26 cellular contexts compared by ENCODE assay signal in the genomic region with DNA sequence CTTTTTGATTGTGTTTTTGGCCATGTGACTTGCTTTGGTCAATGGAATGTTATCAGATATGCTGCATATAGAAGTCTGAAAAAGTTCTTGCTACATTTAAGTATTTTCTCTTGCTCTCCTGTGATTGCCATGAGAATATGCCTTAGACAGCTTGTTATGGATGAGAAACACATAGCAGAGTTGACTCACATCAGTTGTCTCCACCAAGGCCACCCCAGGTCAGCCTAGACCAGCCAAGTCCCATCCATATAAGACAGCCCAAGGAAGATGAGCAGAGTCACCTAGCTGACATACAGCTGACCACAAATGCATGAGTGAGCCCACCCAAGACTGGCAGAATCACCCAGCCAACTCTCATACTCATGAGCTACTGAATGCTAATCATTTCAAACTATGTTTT.
DNase-seq lines count a peak whose midpoint lies in the region; ATAC-seq and TF ChIP-seq lines count a peak whose summit lies in the region.
"Had no signal": no experiment of that assay in that cellular context is flagged by ENCODE, and none has a peak within 500 bp of the region (broad histone marks: within the 10 kb centered on the region; RNA-seq: fewer than 3 reads in every experiment).

No MANE protein-coding gene starts in this region.

- H3K27ac Mint-ChIP-seq in activated CD8-positive, alpha-beta memory T cell treated with anti-CD3 and anti-CD28 coated beads, Interleukin-2, amount 10 ng/mL, durations not matched to agents 7 days and 5 days: no peak overlapping the region
- H3K27ac Mint-ChIP-seq in nephron progenitor cell: no peak overlapping the region
- H3K27ac Mint-ChIP-seq: CD4-positive, alpha-beta memory T cell had no signal

- H3K4me3 ChIP-seq in brain microvascular endothelial cell (ENCODE audit: low read depth, low read length): no peak overlapping the region
- H3K4me3 ChIP-seq: A549, GM12878, MG63, SJSA1 had no signal

- no peaks in the 10 kb centered on the region for H3K4me1 Mint-ChIP-seq in activated CD8-positive, alpha-beta memory T cell treated with anti-CD3 and anti-CD28 coated beads, Interleukin-2, amount 10 ng/mL, durations not matched to agents 7 days and 5 days
- H3K4me1 Mint-ChIP-seq in nephron progenitor cell: no peaks in the 10 kb centered on the region
- H3K4me1 Mint-ChIP-seq: CD4-positive, alpha-beta memory T cell had no signal

- ATAC-seq in left lobe of liver: no peak
- ATAC-seq in activated CD8-positive, alpha-beta memory T cell treated with anti-CD3 and anti-CD28 coated beads, Interleukin-2, amount 10 ng/mL, durations not matched to agents 7 days and 5 days: no peak
- ATAC-seq: A549, GM12878, PC-3 had no signal

- no peak for TF ChIP-seq CTCF in brain microvascular endothelial cell (IDR thresholded peaks at IDR 0.05; ENCODE audit: low read depth, low read length, missing control alignments)
- no peak for TF ChIP-seq CTCF in nephron progenitor cell (IDR thresholded peaks at IDR 0.05)

- no peaks in the 10 kb centered on the region for H3K27me3 ChIP-seq in brain microvascular endothelial cell (replicated peaks)
- H3K27me3 ChIP-seq: MG63, SJSA1 had no signal

- no peak overlapping the region for H3K27ac ChIP-seq in brain microvascular endothelial cell
- H3K27ac ChIP-seq: A549, SJSA1 had no signal

- CTCF ChIA-PET in activated CD8-positive, alpha-beta memory T cell treated with anti-CD3 and anti-CD28 coated beads, Interleukin-2, amount 10 ng/mL, durations not matched to agents 7 days and 5 days (lab: Charles Lee): no interaction called here

- in situ Hi-C loops in brain microvascular endothelial cell (cut with HindIII; ENCODE audit: low pct_ligation_motif_present, low sequenced_read_pairs): no loop called here

- DNase-seq in HT1080 (ENCODE audit: low read depth) (peak; percentile 18), brain microvascular endothelial cell (peak; percentile 17), kidney tubule cell (ENCODE audit: low spot score) (peak; percentile 60), left lobe of liver (ENCODE audit: low spot score) (no peak), nephron progenitor cell (no peak), NCI-H1694 (lab: John Stamatoyannopoulos, UW) (no peak)
- DNase-seq in activated CD8-positive, alpha-beta memory T cell treated with anti-CD3 and anti-CD28 coated beads, Interleukin-2, amount 10 ng/mL, durations not matched to agents 7 days and 5 days: no peak
- DNase-seq: C1 segment of cervical spinal cord; CD4-positive, alpha-beta memory T cell; COR-L47; DMS53; GDM1; KG1; MG63; NCI-H1105 treated with DMSO at 0.1 percent for 48 hours; NCI-H146; NCI-H2029; NCI-H446; NCI-H524 treated with DMSO at 0.1 percent for 48 hours; NCI-H774; PC-3; Right ventricle myocardium superior; RPMI8226 had no signal

- H3K36me3 Mint-ChIP-seq in activated CD8-positive, alpha-beta memory T cell treated with anti-CD3 and anti-CD28 coated beads, Interleukin-2, amount 10 ng/mL, durations not matched to agents 7 days and 5 days: no peaks in the 10 kb centered on the region
- no peaks in the 10 kb centered on the region for H3K36me3 Mint-ChIP-seq in nephron progenitor cell (ENCODE audit: low read depth)
- H3K36me3 Mint-ChIP-seq: CD4-positive, alpha-beta memory T cell had no signal

- no peaks in the 10 kb centered on the region for H3K36me3 ChIP-seq in brain microvascular endothelial cell (replicated peaks)
- H3K36me3 ChIP-seq: MG63, SJSA1 had no signal

- no peak overlapping the region for H3K4me3 Mint-ChIP-seq in activated CD8-positive, alpha-beta memory T cell treated with anti-CD3 and anti-CD28 coated beads, Interleukin-2, amount 10 ng/mL, durations not matched to agents 7 days and 5 days
- no peak overlapping the region for H3K4me3 Mint-ChIP-seq in nephron progenitor cell
- H3K4me3 Mint-ChIP-seq: CD4-positive, alpha-beta memory T cell had no signal

- H3K27me3 Mint-ChIP-seq in activated CD8-positive, alpha-beta memory T cell treated with anti-CD3 and anti-CD28 coated beads, Interleukin-2, amount 10 ng/mL, durations not matched to agents 7 days and 5 days: no peaks in the 10 kb centered on the region
- H3K27me3 Mint-ChIP-seq in nephron progenitor cell (ENCODE audit: low read depth, poor library complexity): no peaks in the 10 kb centered on the region
- H3K27me3 Mint-ChIP-seq: CD4-positive, alpha-beta memory T cell had no signal

- no peaks in the 10 kb centered on the region for H3K9me3 Mint-ChIP-seq in activated CD8-positive, alpha-beta memory T cell treated with anti-CD3 and anti-CD28 coated beads, Interleukin-2, amount 10 ng/mL, durations not matched to agents 7 days and 5 days (ENCODE audit: low read depth)
- H3K9me3 Mint-ChIP-seq in nephron progenitor cell: no peaks in the 10 kb centered on the region

Comparison
In these comparisons a context has a peak if more than half of its experiments do, and no peak if none do; other contexts are left out.
1. DNase-seq: peak in HT1080 (single experiment), brain microvascular endothelial cell (single experiment) and kidney tubule cell (single experiment); none in left lobe of liver (single experiment), activated CD8-positive, alpha-beta memory T cell treated with anti-CD3 and anti-CD28 coated beads, Interleukin-2, amount 10 ng/mL, durations not matched to agents 7 days and 5 days (single experiment), nephron progenitor cell (single experiment) and NCI-H1694 (single experiment).